Comparison of ENCODE assay signal across 19 cellular contexts in the genomic region with DNA sequence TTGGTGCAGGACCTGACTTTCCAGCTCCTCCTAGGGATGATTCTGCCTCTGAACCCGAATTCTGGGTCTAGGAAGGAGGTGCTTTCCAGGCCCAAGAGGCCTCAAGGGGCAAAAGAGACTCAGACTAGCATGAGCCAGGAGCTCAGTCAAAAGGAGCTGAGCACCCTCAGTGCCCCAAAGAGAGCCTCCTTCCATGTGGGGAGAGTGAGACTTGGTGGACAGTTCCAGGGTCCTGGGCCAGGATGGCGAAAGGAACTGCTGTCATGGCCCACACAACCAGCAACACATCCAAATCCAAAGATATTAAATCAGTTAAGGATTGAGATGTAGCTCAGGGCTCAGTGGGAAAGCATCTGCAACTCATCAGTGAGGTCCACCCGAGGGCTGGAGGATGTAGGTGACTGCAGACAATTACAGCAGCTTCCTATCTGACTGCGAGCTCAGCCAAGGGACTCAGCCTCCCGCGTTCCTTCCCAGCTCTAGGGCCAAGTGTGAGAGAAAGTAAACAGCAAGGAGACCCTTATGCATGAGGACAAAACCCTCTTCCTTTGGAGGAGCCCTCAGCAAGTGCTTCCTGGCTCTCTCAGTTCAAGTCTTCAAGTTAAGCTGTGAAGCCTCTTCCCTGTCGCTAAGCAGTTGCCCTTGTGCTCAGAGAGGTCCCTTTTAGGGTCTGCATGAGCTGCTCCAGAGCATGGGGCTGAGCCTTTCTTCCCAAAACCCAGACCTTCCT.
"Had no signal": no experiment of that assay in that cellular context is flagged by ENCODE, and none has a peak within 500 bp of the region (broad histone marks: within the 10 kb centered on the region; RNA-seq: fewer than 3 reads in every experiment).

No MANE protein-coding gene starts in this region.

- H3K27ac ChIP-seq: adrenal gland, breast epithelium, gastroesophageal sphincter, heart left ventricle, stomach had no signal

- ATAC-seq: activated CD4-positive, alpha-beta T cell treated with anti-CD3 and anti-CD28 coated beads for 36 hours; activated naive CD4-positive, alpha-beta T cell treated with anti-CD3 and anti-CD28 coated beads, Interleukin-2, amount 50 U/mL, for 72 hours; esophagus mucosa; gastroesophageal sphincter; heart left ventricle; left ventricle myocardium superior; naive thymus-derived CD4-positive, alpha-beta T cell; WTC11 had no signal

- H3K4me1 Mint-ChIP-seq: activated CD4-positive, alpha-beta memory T cell treated with anti-CD3 and anti-CD28 coated beads, Interleukin-2, amount 10 ng/mL, durations not matched to agents 7 days and 5 days; activated CD4-positive, alpha-beta T cell treated with anti-CD3 and anti-CD28 coated beads for 36 hours; memory B cell; naive thymus-derived CD4-positive, alpha-beta T cell had no signal

- H3K9me3 Mint-ChIP-seq: activated CD4-positive, alpha-beta memory T cell treated with anti-CD3 and anti-CD28 coated beads, Interleukin-2, amount 10 ng/mL, durations not matched to agents 7 days and 5 days; activated naive CD4-positive, alpha-beta T cell treated with anti-CD3 and anti-CD28 coated beads, Interleukin-2, amount 50 U/mL, for 72 hours; memory B cell; naive thymus-derived CD4-positive, alpha-beta T cell; T-helper 2 cell treated with Interferon-gamma antibody and Interleukin-4, amounts not matched to agents 5 μg/mL and 100 μg/mL, for 36 hours; WTC11 had no signal

- H3K4me3 Mint-ChIP-seq: activated CD4-positive, alpha-beta memory T cell treated with anti-CD3 and anti-CD28 coated beads, Interleukin-2, amount 10 ng/mL, durations not matched to agents 7 days and 5 days; activated CD4-positive, alpha-beta T cell treated with anti-CD3 and anti-CD28 coated beads for 36 hours; memory B cell; naive thymus-derived CD4-positive, alpha-beta T cell; T-helper 2 cell treated with Interferon-gamma antibody and Interleukin-4, amounts not matched to agents 5 μg/mL and 100 μg/mL, for 36 hours; WTC11 had no signal

- H3K36me3 Mint-ChIP-seq: activated naive CD4-positive, alpha-beta T cell treated with anti-CD3 and anti-CD28 coated beads, Interleukin-2, amount 50 U/mL, for 72 hours; memory B cell; naive thymus-derived CD4-positive, alpha-beta T cell; WTC11 had no signal

- H3K27me3 Mint-ChIP-seq: activated CD4-positive, alpha-beta T cell treated with anti-CD3 and anti-CD28 coated beads for 36 hours; memory B cell had no signal

- H3K4me1 ChIP-seq: adrenal gland, breast epithelium, stomach had no signal

- H3K4me3 ChIP-seq: adrenal gland, breast epithelium, gastroesophageal sphincter, heart left ventricle, stomach had no signal

- H3K36me3 ChIP-seq: adrenal gland, breast epithelium had no signal

- H3K9me3 ChIP-seq: adrenal gland, breast epithelium, gastroesophageal sphincter, heart left ventricle, stomach had no signal

- H3K27ac Mint-ChIP-seq: activated CD4-positive, alpha-beta memory T cell treated with anti-CD3 and anti-CD28 coated beads, Interleukin-2, amount 10 ng/mL, durations not matched to agents 7 days and 5 days; activated CD4-positive, alpha-beta T cell treated with anti-CD3 and anti-CD28 coated beads for 36 hours; activated naive CD4-positive, alpha-beta T cell treated with anti-CD3 and anti-CD28 coated beads, Interleukin-2, amount 50 U/mL, for 72 hours; memory B cell; T-helper 2 cell treated with Interferon-gamma antibody and Interleukin-4, amounts not matched to agents 5 μg/mL and 100 μg/mL, for 36 hours; WTC11 had no signal

- DNase-seq: activated CD4-positive, alpha-beta memory T cell treated with anti-CD3 and anti-CD28 coated beads, Interleukin-2, amount 10 ng/mL, durations not matched to agents 7 days and 5 days; activated CD4-positive, alpha-beta T cell treated with anti-CD3 and anti-CD28 coated beads for 36 hours; activated gamma-delta T cell; activated T-cell treated with anti-CD3 and anti-CD28 coated beads, Interleukin-2, amount 50 U/mL, for 48 hours; effector CD4-positive, alpha-beta T cell; heart left ventricle; left ventricle myocardium superior; naive thymus-derived CD4-positive, alpha-beta T cell; retina; stomach; trophoblast cell had no signal

- H3K27me3 ChIP-seq: adrenal gland, breast epithelium, gastroesophageal sphincter, heart left ventricle, stomach had no signal
